In genomic region chr10:62503871-62504270, GRCh38 we compare ENCODE assay signal across 19 cellular contexts.
"Had no signal": no experiment of that assay in that cellular context is flagged by ENCODE, and none has a peak within 500 bp of the region (broad histone marks: within the 10 kb centered on the region; RNA-seq: fewer than 3 reads in every experiment).

No MANE protein-coding gene starts in this region.

- H3K36me3 ChIP-seq: ascending aorta, breast epithelium, heart right ventricle, lower lobe of right lung, right lobe of liver, suprapubic skin, transverse colon, uterus had no signal

- H3K4me3 ChIP-seq: ascending aorta, breast epithelium, coronary artery, heart right ventricle, lower lobe of right lung, right lobe of liver, suprapubic skin, transverse colon, uterus had no signal

- H3K27ac ChIP-seq: ascending aorta, breast epithelium, coronary artery, lower lobe of right lung, parathyroid adenoma, right lobe of liver, suprapubic skin, transverse colon, uterus had no signal

- H3K4me3 Mint-ChIP-seq: activated naive CD4-positive, alpha-beta T cell treated with anti-CD3 and anti-CD28 coated beads, Interleukin-2, amount 50 U/mL, for 24 hours; mesothelial cell of epicardium; nephron; stimulated activated naive CD8-positive, alpha-beta T cell treated with anti-CD3 and anti-CD28 coated beads, Interleukin-15, amount 100 ng/mL, for 72 hours had no signal

- ATAC-seq: left colon; stimulated activated naive CD8-positive, alpha-beta T cell treated with anti-CD3 and anti-CD28 coated beads, Interleukin-15, amount 100 ng/mL, for 72 hours had no signal

- H3K27me3 ChIP-seq: ascending aorta, breast epithelium, right lobe of liver, suprapubic skin, transverse colon, uterus had no signal

- H3K27ac Mint-ChIP-seq: activated naive CD4-positive, alpha-beta T cell treated with anti-CD3 and anti-CD28 coated beads, Interleukin-2, amount 50 U/mL, for 24 hours; mesothelial cell of epicardium; nephron; stimulated activated naive CD8-positive, alpha-beta T cell treated with anti-CD3 and anti-CD28 coated beads, Interleukin-15, amount 100 ng/mL, for 72 hours had no signal

- H3K9me3 Mint-ChIP-seq: activated naive CD4-positive, alpha-beta T cell treated with anti-CD3 and anti-CD28 coated beads, Interleukin-2, amount 50 U/mL, for 24 hours; mesothelial cell of epicardium had no signal

- H3K9me3 ChIP-seq: ascending aorta, breast epithelium, lower lobe of right lung, right lobe of liver, suprapubic skin, transverse colon, uterus had no signal

- H3K36me3 Mint-ChIP-seq: activated naive CD4-positive, alpha-beta T cell treated with anti-CD3 and anti-CD28 coated beads, Interleukin-2, amount 50 U/mL, for 24 hours; mesothelial cell of epicardium had no signal

- H3K4me1 ChIP-seq: ascending aorta, breast epithelium, parathyroid adenoma, right lobe of liver, transverse colon, uterus had no signal

- H3K4me1 Mint-ChIP-seq: activated naive CD4-positive, alpha-beta T cell treated with anti-CD3 and anti-CD28 coated beads, Interleukin-2, amount 50 U/mL, for 24 hours; mesothelial cell of epicardium; nephron; stimulated activated naive CD8-positive, alpha-beta T cell treated with anti-CD3 and anti-CD28 coated beads, Interleukin-15, amount 100 ng/mL, for 72 hours had no signal

- DNase-seq: activated CD4-positive, alpha-beta T cell treated with anti-CD3 and anti-CD28 coated beads, Interleukin-2, amount 50 U/mL, for 4 hours; activated gamma-delta T cell; heart right ventricle; left colon; lower lobe of right lung; right lobe of liver; small intestine; stimulated activated CD4-positive, alpha-beta T cell treated with anti-CD3 and anti-CD28 coated beads, Interleukin-4, amount 100 ng/mL, for 1 hour; stimulated activated naive CD8-positive, alpha-beta T cell treated with anti-CD3 and anti-CD28 coated beads, Interleukin-15, amount 100 ng/mL, for 72 hours; transverse colon; uterus had no signal
